In the genomic region with DNA sequence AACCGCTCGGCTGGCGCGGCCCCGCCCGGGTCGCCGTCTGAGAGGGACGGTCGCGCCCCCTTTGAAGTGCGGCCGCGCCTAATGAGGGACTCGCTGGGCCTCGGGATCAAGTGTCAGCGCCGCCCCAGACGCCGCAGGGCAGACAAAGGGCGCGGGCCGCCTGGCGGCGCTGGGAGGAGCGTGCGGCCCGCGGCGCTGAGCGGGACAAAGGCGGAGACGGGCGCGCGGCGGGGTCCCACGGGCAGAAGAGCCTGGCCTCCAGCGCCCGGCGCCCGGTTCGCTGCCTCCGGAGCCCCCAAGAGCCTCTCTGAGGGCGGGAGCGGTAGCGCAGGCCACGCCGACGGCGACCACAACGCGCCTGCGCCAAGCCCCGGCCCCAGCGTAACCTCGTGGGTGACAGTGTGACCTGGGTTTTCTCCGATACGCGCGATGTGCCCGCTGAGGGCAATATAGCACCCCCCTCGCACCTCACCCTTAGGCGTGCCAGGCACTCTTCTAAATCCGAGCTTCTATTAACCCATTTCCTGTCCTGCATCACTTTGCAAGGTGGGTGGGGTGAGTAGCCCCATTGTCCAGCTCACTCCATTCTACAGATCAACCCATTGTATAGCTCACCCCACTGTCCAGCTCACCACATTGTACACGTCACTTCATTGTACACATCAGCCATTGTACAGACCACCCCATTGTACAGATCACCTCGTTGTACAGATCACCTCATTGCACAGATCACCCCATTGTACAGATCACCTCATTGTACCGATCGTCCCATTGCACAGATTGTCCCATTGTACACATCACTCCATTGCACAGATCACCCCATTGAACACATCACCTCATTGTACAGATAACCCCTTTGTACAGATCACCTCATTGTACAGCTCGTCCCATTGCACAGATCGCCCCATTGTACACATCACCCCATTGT, we compare ENCODE assay signal across 8 cellular contexts. TPM values are rescaled to one million over a fixed set of nuclear protein-coding genes. Genes with fewer than 3 reads are reported as not detected.
DNase-seq lines count a peak whose midpoint lies in the region; ATAC-seq, FAIRE-seq and TF ChIP-seq lines count a peak whose summit lies in the region.

No MANE protein-coding gene starts in this region.

- H3K36me3 ChIP-seq in astrocyte (ENCODE audit: insufficient read depth, low read length) (no peaks in the 10 kb centered on the region), gastrocnemius medialis (no peaks in the 10 kb centered on the region)

- H3K4me1 ChIP-seq in A549 = no peaks in the 10 kb centered on the region
- peaks cover 4% of the 10 kb centered on the region for H3K4me1 ChIP-seq in astrocyte (ENCODE audit: insufficient read depth, low read length)
- no peaks in the 10 kb centered on the region for H3K4me1 ChIP-seq in gastrocnemius medialis

- H3K4me2 ChIP-seq in A549 (peak overlapping the region; percentile 92), astrocyte (ENCODE audit: low read length) (peak overlapping the region; percentile 87)

- TF ChIP-seq POLR2A in A549 (IDR thresholded peaks at IDR 0.05; ENCODE audit: low read length) (0 out of 2 replicates have a peak, but pooled peaks have one; percentile 27), gastrocnemius medialis (IDR thresholded peaks at IDR 0.05) (no peak)

- no peak for TF ChIP-seq EP300 in A549 (IDR thresholded peaks at IDR 0.05)

- H3K9ac ChIP-seq in astrocyte (ENCODE audit: low read length) = peak overlapping the region; percentile 81

- peak overlapping the region; percentile 96 for H2AFZ ChIP-seq in astrocyte (ENCODE audit: low read depth, low read length)

- peak overlapping the region; percentile 82 to 95 for H3K27ac ChIP-seq in A549
- H3K27ac ChIP-seq in astrocyte (ENCODE audit: low read depth, low read length) = peak overlapping the region; percentile 27
- peak overlapping the region; percentile 7 to 66 (median 9) for H3K27ac ChIP-seq in gastrocnemius medialis

- POLR2A ChIA-PET in A549 (lab: Yijun Ruan, JAX) = interaction anchor here (0.9 kb wide), 1 partner anchor 33 kb away, joined by 4 read pairs; a partner anchor contains a TSS
- POLR2A ChIA-PET in T-cell (lab: Charles Lee) = interaction anchor here (0.5 to 1.2 kb wide), 3 partner anchors 33 to 118 kb away, joined by 4 to 6 read pairs (median 4); no protein-coding TSS in a partner anchor

- in situ Hi-C loops in gastrocnemius medialis (cut with MboI; ENCODE audit: low sequenced_read_pairs in 4 of 4) = no loop called here

- CTCF ChIA-PET in A549 (lab: Yijun Ruan, JAX) (interaction anchor here (0.7 to 1.9 kb wide), 5 partner anchors 11 to 87 kb away, joined by 3 to 4 read pairs (median 4); no protein-coding TSS in a partner anchor), T-cell (lab: Charles Lee) (interaction anchor here in 1 of 2 donors (1.0 to 1.4 kb wide), 3 partner anchors 9 to 55 kb away, joined by 3 to 7 read pairs (median 3); a partner anchor contains a TSS)

- no peaks in the 10 kb centered on the region for H4K20me1 ChIP-seq in astrocyte (ENCODE audit: insufficient read depth, low read length)

- H3K9me3 Mint-ChIP-seq in T-cell = no peaks in the 10 kb centered on the region
- no peaks in the 10 kb centered on the region for H3K9me3 Mint-ChIP-seq in astrocyte (ENCODE audit: unreplicated experiment)

- peaks cover 13 to 19% (median 14%) of the 10 kb centered on the region in 3 donors for H3K4me1 Mint-ChIP-seq in T-cell
- peaks cover 4% of the 10 kb centered on the region for H3K4me1 Mint-ChIP-seq in astrocyte (ENCODE audit: low read depth, unreplicated experiment)

- WGBS in A549 (ENCODE audit: missing lambda C conversion rate) = 35% methylated on average over 16 of the region's 71 CpGs

- H3K9me3 ChIP-seq in A549 (no peaks in the 10 kb centered on the region), astrocyte (ENCODE audit: insufficient read depth, low read depth, low read length) (no peaks in the 10 kb centered on the region), gastrocnemius medialis (no peaks in the 10 kb centered on the region)

- DNase-seq in A549 (ENCODE audit: low read depth in 1 of 2, low spot score in 1 of 2) (peak; percentile 55 to 65), T-cell (peak; percentile 3 to 75 (median 62)), astrocyte (ENCODE audit: low read depth) (peak; percentile 34), hypothalamus (lab: John Stamatoyannopoulos, UW) (peak in 33 of 51 donors; percentile 8 to 68 (median 35)), gastrocnemius medialis (peak; percentile 12 to 18)

- TF ChIP-seq CTCF in A549 (IDR thresholded peaks at IDR 0.05) (0 out of 3 replicates have a peak, but pooled peaks have one; percentile 16), astrocyte (IDR thresholded peaks at IDR 0.05; ENCODE audit: insufficient read depth, low read depth, low read length) (no peak), gastrocnemius medialis (IDR thresholded peaks at IDR 0.05 in 4 of 5, conservative IDR thresholded peaks at IDR 0.05 in 1 of 5) (peak in 4 of 5 experiments; percentile 27 to 67 (median 52))

- no peaks in the 10 kb centered on the region for H3K79me2 ChIP-seq in astrocyte (ENCODE audit: insufficient read depth, low read length)

- ATAC-seq in A549 = peak; percentile 88 to 97
- peak; percentile 51 for ATAC-seq in GM18870 (IDR thresholded peaks at IDR 0.05; ENCODE audit: unreplicated experiment)
- peak; percentile 79 for ATAC-seq in HG03159 (IDR thresholded peaks at IDR 0.05; ENCODE audit: unreplicated experiment)
- ATAC-seq in T-cell (replicated peaks in 1 of 4) = peak; percentile 80 to 87 (median 84)
- peak; percentile 74 to 76 for ATAC-seq in gastrocnemius medialis
- no peak for ATAC-seq in GM21367 (IDR thresholded peaks at IDR 0.05; ENCODE audit: unreplicated experiment)

- peak overlapping the region; percentile 69 to 81 (median 79) for H3K4me3 Mint-ChIP-seq in T-cell
- peak overlapping the region; percentile 52 for H3K4me3 Mint-ChIP-seq in astrocyte (ENCODE audit: unreplicated experiment)

- intact Hi-C loops in gastrocnemius medialis (cut with DNase I; ENCODE audit: low total_unique reads) = loop anchor here (1.0 kb wide), 2 partner anchors 33 to 87 kb away; a partner anchor contains a TSS

- H3K27me3 Mint-ChIP-seq in T-cell = no peaks in the 10 kb centered on the region
- no peaks in the 10 kb centered on the region for H3K27me3 Mint-ChIP-seq in astrocyte (ENCODE audit: low read depth, unreplicated experiment)

- H3K36me3 Mint-ChIP-seq in T-cell (peaks cover 24% of the 10 kb centered on the region), astrocyte (ENCODE audit: low read depth, unreplicated experiment) (peaks cover 2% of the 10 kb centered on the region)

- peak overlapping the region; percentile 70 for H3K4me3 ChIP-seq in A549
- H3K4me3 ChIP-seq in astrocyte (ENCODE audit: insufficient read depth, low read depth, low read length) = peak overlapping the region; percentile 56
- H3K4me3 ChIP-seq in gastrocnemius medialis = peak overlapping the region; percentile 60 to 78 (median 64)

- no peak for TF ChIP-seq RAD21 in A549 (conservative IDR thresholded peaks at IDR 0.05 in 1 of 2, IDR thresholded peaks at IDR 0.05 in 1 of 2)

- H3K27me3 ChIP-seq in astrocyte (ENCODE audit: insufficient read depth, low read length) = no peaks in the 10 kb centered on the region
- H3K27me3 ChIP-seq in gastrocnemius medialis = no peaks in the 10 kb centered on the region

- FAIRE-seq in A549 (lab: Jason Lieb, UNC) = no peak
- FAIRE-seq in astrocyte (lab: Jason Lieb, UNC) = no peak

- H3K27ac Mint-ChIP-seq in T-cell (peak overlapping the region in 1 of 2 donors; percentile 44), astrocyte (ENCODE audit: unreplicated experiment) (no peak overlapping the region)

TF ChIP-seq in A549, 52 proteins besides CTCF, POLR2A, EP300 and RAD21:
- TF ChIP-seq, protein P1, sequence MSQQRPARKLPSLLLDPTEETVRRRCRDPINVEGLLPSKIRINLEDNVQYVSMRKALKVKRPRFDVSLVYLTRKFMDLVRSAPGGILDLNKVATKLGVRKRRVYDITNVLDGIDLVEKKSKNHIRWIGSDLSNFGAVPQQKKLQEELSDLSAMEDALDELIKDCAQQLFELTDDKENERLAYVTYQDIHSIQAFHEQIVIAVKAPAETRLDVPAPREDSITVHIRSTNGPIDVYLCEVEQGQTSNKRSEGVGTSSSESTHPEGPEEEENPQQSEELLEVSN (IDR thresholded peaks at IDR 0.05; ENCODE audit: borderline replicate concordance, low read depth) = peak; percentile 78
- TF ChIP-seq PHF8 (IDR thresholded peaks at IDR 0.05; ENCODE audit: borderline replicate concordance, low read depth) (peak; percentile 36; the same call in 1 of the 2 replicates), HOXB13 (CRISPR knock-in tag; IDR thresholded peaks at IDR 0.05; ENCODE audit: low read depth) (no peak; the same call in 1 of the 2 replicates), JUNB (IDR thresholded peaks at IDR 0.05) (no peak), HEYL (CRISPR knock-in tag; IDR thresholded peaks at IDR 0.05) (no peak), CHD2 (IDR thresholded peaks at IDR 0.05; ENCODE audit: low read length, partially characterized antibody) (no peak), BHLHE40 (IDR thresholded peaks at IDR 0.05; ENCODE audit: low read depth, low read length) (no peak), FOXS1 (CRISPR knock-in tag; IDR thresholded peaks at IDR 0.05) (no peak), RNF2 (IDR thresholded peaks at IDR 0.05; ENCODE audit: borderline replicate concordance, low read depth) (no peak)
- TF ChIP-seq, protein P2, sequence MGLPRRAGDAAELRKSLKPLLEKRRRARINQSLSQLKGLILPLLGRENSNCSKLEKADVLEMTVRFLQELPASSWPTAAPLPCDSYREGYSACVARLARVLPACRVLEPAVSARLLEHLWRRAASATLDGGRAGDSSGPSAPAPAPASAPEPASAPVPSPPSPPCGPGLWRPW (IDR thresholded peaks at IDR 0.05) = no peak
- TF ChIP-seq, protein P3, sequence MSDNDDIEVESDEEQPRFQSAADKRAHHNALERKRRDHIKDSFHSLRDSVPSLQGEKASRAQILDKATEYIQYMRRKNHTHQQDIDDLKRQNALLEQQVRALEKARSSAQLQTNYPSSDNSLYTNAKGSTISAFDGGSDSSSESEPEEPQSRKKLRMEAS (IDR thresholded peaks at IDR 0.05) = peak; percentile 83
- TF ChIP-seq, protein P4, sequence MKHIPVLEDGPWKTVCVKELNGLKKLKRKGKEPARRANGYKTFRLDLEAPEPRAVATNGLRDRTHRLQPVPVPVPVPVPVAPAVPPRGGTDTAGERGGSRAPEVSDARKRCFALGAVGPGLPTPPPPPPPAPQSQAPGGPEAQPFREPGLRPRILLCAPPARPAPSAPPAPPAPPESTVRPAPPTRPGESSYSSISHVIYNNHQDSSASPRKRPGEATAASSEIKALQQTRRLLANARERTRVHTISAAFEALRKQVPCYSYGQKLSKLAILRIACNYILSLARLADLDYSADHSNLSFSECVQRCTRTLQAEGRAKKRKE (CRISPR knock-in tag; IDR thresholded peaks at IDR 0.05; ENCODE audit: low read depth) = no peak

RNA-seq across cellular contexts. Expression of a gene that starts 33.7 kb away (rescaled TPM):
- polyA plus RNA-seq in A549 (2011; rRNA removed) = 15.1 and 19.6 TPM in 2 replicates
- polyA plus RNA-seq in A549 (2012; cell fraction: cytosol; rRNA removed) = 12.6 and 15.1 TPM in 2 replicates
- 15.1 and 28.4 TPM in 2 replicates for polyA plus RNA-seq in A549 (2012; cell fraction: nucleus; rRNA removed)
- 13.4 to 15.5 TPM (median 14.8 TPM) in 3 replicates for polyA plus RNA-seq in A549 (2017; fragmentation: RNase III; extraction: RNeasy Plus Mini Kit Qiagen cat#74134 plus additional on column Dnase treatment)
- 15.6 and 17.6 TPM in 2 replicates for polyA minus RNA-seq in A549 (2011; rRNA and poly(A)+ RNA removed)
- 10 to 100 TPM; 19.7 to 24.2 (median 22.3) TPM for total RNA-seq in T-cell
- 24.0 and 30.6 TPM in 2 replicates for total RNA-seq in astrocyte
- 10 to 100 TPM; 19.2 to 27.4 (median 20.7) TPM for total RNA-seq in gastrocnemius medialis

Comparison
In these comparisons a context has a peak if more than half of its experiments do, and no peak if none do; other contexts are left out.
1. H3K27ac ChIP-seq: peak in every context shown above with its lines; median percentile 88 in A549; 27 in astrocyte; 9 in gastrocnemius medialis.